In genomic region chr10:112902730-112903129, GRCh38 we compare ENCODE assay signal across 25 cellular contexts.
"Had no signal": no experiment of that assay in that cellular context is flagged by ENCODE, and none has a peak within 500 bp of the region (broad histone marks: within the 10 kb centered on the region; RNA-seq: fewer than 3 reads in every experiment).

No MANE protein-coding gene starts in this region.

- H3K27me3 ChIP-seq: dorsolateral prefrontal cortex, esophagus squamous epithelium, gastrocnemius medialis, heart right ventricle, left lung had no signal

- H3K27ac ChIP-seq: coronary artery, dorsolateral prefrontal cortex, esophagus squamous epithelium, gastrocnemius medialis, heart right ventricle, left lung, lower lobe of right lung had no signal

- H3K4me3 ChIP-seq: coronary artery, dorsolateral prefrontal cortex, esophagus squamous epithelium, gastrocnemius medialis, heart right ventricle, left lung, lower lobe of right lung had no signal

- H3K4me1 ChIP-seq: gastrocnemius medialis, lower lobe of right lung had no signal

- ATAC-seq: esophagus mucosa; gastrocnemius medialis; heart right ventricle; left cardiac atrium; left lung; left ventricle myocardium superior; lower lobe of right lung; naive thymus-derived CD4-positive, alpha-beta T cell had no signal

- H3K36me3 ChIP-seq: esophagus squamous epithelium, gastrocnemius medialis, heart right ventricle, left lung, lower lobe of right lung had no signal

- H3K9me3 ChIP-seq: esophagus squamous epithelium, gastrocnemius medialis, heart right ventricle, left lung, lower lobe of right lung had no signal

- DNase-seq: dermis blood vessel endothelial cell; dorsolateral prefrontal cortex; effector CD4-positive, alpha-beta T cell; effector memory CD4-positive, alpha-beta T cell; erythroblast; esophagus squamous epithelium; foreskin fibroblast; foreskin melanocyte; gastrocnemius medialis; glutamatergic neuron; head of caudate nucleus; heart right ventricle; hippocampal formation; left cardiac atrium; left lung; left ventricle myocardium superior; lower lobe of right lung; mesenchymal stem cell; midbrain; naive thymus-derived CD4-positive, alpha-beta T cell had no signal

- FAIRE-seq: colon, islet of Langerhans, keratinocyte had no signal
